Comparison of ENCODE assay signal across 1 cellular context in genomic region chr14:54672181-54672580, GRCh38.
TF ChIP-seq lines count a peak whose summit lies in the region.

No MANE protein-coding gene starts in this region.

TF ChIP-seq in SK-N-SH, 30 proteins besides CTCF, POLR2A, EP300 and RAD21 (continued from another document):
- TF ChIP-seq PBX3 (IDR thresholded peaks at IDR 0.05): no peak
